19 cellular contexts compared by ENCODE assay signal in the genomic region with DNA sequence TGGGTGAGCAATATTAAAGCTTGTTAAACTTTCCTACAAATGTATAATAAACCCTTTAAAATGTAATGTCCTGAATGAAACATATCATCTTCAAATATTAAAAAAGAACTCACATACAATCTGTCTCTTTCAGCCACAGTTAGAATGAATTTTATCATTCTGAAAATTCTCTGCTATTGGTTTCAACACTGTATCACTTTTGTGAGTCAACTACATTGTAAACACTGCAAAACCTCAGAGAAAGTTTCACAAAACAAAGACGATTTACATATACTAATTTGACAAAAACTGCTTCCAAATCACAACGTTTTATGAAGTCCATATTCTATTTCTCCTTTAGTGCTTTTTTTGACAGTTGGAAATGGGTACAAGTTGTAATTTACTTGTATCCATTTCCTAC.
DNase-seq lines count a peak whose midpoint lies in the region; ATAC-seq, FAIRE-seq and TF ChIP-seq lines count a peak whose summit lies in the region.
"Had no signal": no experiment of that assay in that cellular context is flagged by ENCODE, and none has a peak within 500 bp of the region (broad histone marks: within the 10 kb centered on the region; RNA-seq: fewer than 3 reads in every experiment).

No MANE protein-coding gene starts in this region.

- H3K9ac ChIP-seq in Loucy (ENCODE audit: low read depth, low read length, poor library complexity, severe bottlenecking): no peak overlapping the region
- H3K9ac ChIP-seq in mesenchymal stem cell (ENCODE audit: low read length): no peak overlapping the region
- H3K9ac ChIP-seq: BLaER1 treated with 17β-estradiol and CSF1 and Interleukin-3, amounts not matched to agents 10 nM and 100 nM had no signal

- no peak for DNase-seq in A549 (ENCODE audit: low read depth in 1 of 2, low spot score in 1 of 2)
- peak; percentile 47 for DNase-seq in fibroblast of peridontal ligament (ENCODE audit: extremely low read depth)
- peak; percentile 21 for DNase-seq in mesenchymal stem cell
- no peak for DNase-seq in NCI-H1105 (lab: John Stamatoyannopoulos, UW)
- no peak for DNase-seq in MV-4-11 (lab: John Stamatoyannopoulos, UW)
- DNase-seq in NCI-H69 (lab: John Stamatoyannopoulos, UW): no peak
- DNase-seq: 8988T; Calu3; CD8-positive, alpha-beta T cell; DMS 273 treated with DMSO at 0.1 percent for 48 hours; DND-41; EL; H9 had no signal

- FAIRE-seq in A549 (lab: Jason Lieb, UNC): peak; percentile 36
- FAIRE-seq: GM12878, GM19239, H1 had no signal

- H4K20me1 ChIP-seq in Loucy (ENCODE audit: insufficient read depth, low read length, poor library complexity, severe bottlenecking): peaks cover 57% of the 10 kb centered on the region
- H4K20me1 ChIP-seq: BLaER1 treated with 17β-estradiol and CSF1 and Interleukin-3, amounts not matched to agents 10 nM and 100 nM had no signal

- TF ChIP-seq RAD21 in A549 (conservative IDR thresholded peaks at IDR 0.05 in 1 of 2, IDR thresholded peaks at IDR 0.05 in 1 of 2): no peak

- H3K18ac ChIP-seq in mesenchymal stem cell (ENCODE audit: low read depth in 1 of 2, low read length in 2 of 2): no peak overlapping the region

- H3K9me2 ChIP-seq in Loucy (replicated peaks; ENCODE audit: low read depth, low read length): no peaks in the 10 kb centered on the region

- H2BK15ac ChIP-seq in mesenchymal stem cell (ENCODE audit: low read depth, poor library complexity, severe bottlenecking): no peak overlapping the region

- H3K14ac ChIP-seq in mesenchymal stem cell (ENCODE audit: low read length in 2 of 2): no peak overlapping the region

- no peak overlapping the region for H3K4me2 ChIP-seq in A549
- H3K4me2 ChIP-seq in Loucy (ENCODE audit: low read depth, low read length, poor library complexity, severe bottlenecking): peak overlapping the region; percentile 26
- H3K4me2 ChIP-seq in mesenchymal stem cell (ENCODE audit: low read length, poor library complexity, severe bottlenecking): no peak overlapping the region
- H3K4me2 ChIP-seq: BLaER1 treated with 17β-estradiol and CSF1 and Interleukin-3, amounts not matched to agents 10 nM and 100 nM had no signal

- TF ChIP-seq CTCF in A549 (IDR thresholded peaks at IDR 0.05) (no peak), Loucy (conservative IDR thresholded peaks at IDR 0.05; ENCODE audit: low read length) (no peak)

- H3K27me3 ChIP-seq in Loucy (ENCODE audit: insufficient read depth, low read length, poor library complexity, severe bottlenecking) (no peaks in the 10 kb centered on the region), mesenchymal stem cell (ENCODE audit: control insufficient read depth in 1 of 2, insufficient read depth in 1 of 2, low read length in 2 of 2) (no peaks in the 10 kb centered on the region)
- H3K27me3 ChIP-seq: BLaER1 treated with 17β-estradiol and CSF1 and Interleukin-3, amounts not matched to agents 10 nM and 100 nM had no signal

- no peak overlapping the region for H2BK5ac ChIP-seq in mesenchymal stem cell (ENCODE audit: low read depth, low read length, poor library complexity, severe bottlenecking)

- no peak for TF ChIP-seq POLR2A in A549 (IDR thresholded peaks at IDR 0.05; ENCODE audit: low read length)

- H4K91ac ChIP-seq in mesenchymal stem cell (ENCODE audit: low read length): no peak overlapping the region

- no peak overlapping the region for H2AK5ac ChIP-seq in mesenchymal stem cell (ENCODE audit: low read length, severe bottlenecking)

- 0 out of 2 replicates have a peak, but pooled peaks cover 4% of the 10 kb centered on the region for H3F3A ChIP-seq in Loucy (ENCODE audit: low read depth)

- H3K36me3 ChIP-seq in Loucy (ENCODE audit: insufficient read depth, low read length) (peaks cover 20% of the 10 kb centered on the region; the same call in 1 of the 2 replicates), mesenchymal stem cell (ENCODE audit: control insufficient read depth in 1 of 2, insufficient read depth in 2 of 2, low read depth in 1 of 2, low read length in 2 of 2) (no peaks in the 10 kb centered on the region)
- H3K36me3 ChIP-seq: BLaER1 treated with 17β-estradiol and CSF1 and Interleukin-3, amounts not matched to agents 10 nM and 100 nM had no signal

- H3K27ac ChIP-seq in A549 (no peak overlapping the region), mesenchymal stem cell (ENCODE audit: low read length, poor library complexity, severe bottlenecking) (no peak overlapping the region)
- H3K27ac ChIP-seq: BLaER1 treated with 17β-estradiol and CSF1 and Interleukin-3, amounts not matched to agents 10 nM and 100 nM had no signal

- POLR2A ChIA-PET in A549 (lab: Yijun Ruan, JAX): no interaction called here

- H2AFZ ChIP-seq in Loucy (ENCODE audit: low read length) (no peak overlapping the region), mesenchymal stem cell (ENCODE audit: low read depth, low read length) (no peak overlapping the region)

- peaks cover 19% of the 10 kb centered on the region for H3K79me1 ChIP-seq in mesenchymal stem cell (replicated peaks; ENCODE audit: low read length, poor library complexity, severe bottlenecking)

- H3K79me2 ChIP-seq in Loucy (ENCODE audit: insufficient read depth, low read length): peaks cover 96% of the 10 kb centered on the region

- no peak overlapping the region for H2BK120ac ChIP-seq in mesenchymal stem cell (ENCODE audit: low read depth, low read length)

- CTCF ChIA-PET in A549 (lab: Yijun Ruan, JAX): no interaction called here

- no peak overlapping the region for H3K4ac ChIP-seq in mesenchymal stem cell (ENCODE audit: low read depth in 1 of 2, low read length in 2 of 2)

- no peak for TF ChIP-seq EP300 in A549 (IDR thresholded peaks at IDR 0.05)

- ATAC-seq in A549 (no peak), HG03439 (IDR thresholded peaks at IDR 0.05; ENCODE audit: unreplicated experiment) (no peak)
- ATAC-seq: CD8-positive, alpha-beta T cell; GM12878 had no signal

- no peak overlapping the region for H4K8ac ChIP-seq in mesenchymal stem cell (ENCODE audit: low read length)

- 1% methylated on average over 2 of the region's 2 CpGs for WGBS in A549 (ENCODE audit: missing lambda C conversion rate)
- WGBS in mesenchymal stem cell: 67% methylated on average over 1 of the region's 2 CpGs

- H2BK12ac ChIP-seq in mesenchymal stem cell (ENCODE audit: low read length in 2 of 2): no peak overlapping the region

- H3K23ac ChIP-seq in mesenchymal stem cell (ENCODE audit: low read length in 2 of 2): no peak overlapping the region

- H3K9me3 ChIP-seq in A549 (no peaks in the 10 kb centered on the region), Loucy (ENCODE audit: insufficient read depth, low read depth, low read length) (no peaks in the 10 kb centered on the region), mesenchymal stem cell (ENCODE audit: control insufficient read depth, low read length) (no peaks in the 10 kb centered on the region)
- H3K9me3 ChIP-seq: BLaER1 treated with 17β-estradiol and CSF1 and Interleukin-3, amounts not matched to agents 10 nM and 100 nM had no signal

- H3K4me3 ChIP-seq in A549 (no peak overlapping the region), Loucy (ENCODE audit: low read length, poor library complexity, severe bottlenecking) (no peak overlapping the region), mesenchymal stem cell (ENCODE audit: insufficient read depth in 1 of 2, low read depth in 1 of 2, low read length in 2 of 2) (no peak overlapping the region)
- H3K4me3 ChIP-seq: BLaER1 treated with 17β-estradiol and CSF1 and Interleukin-3, amounts not matched to agents 10 nM and 100 nM; GM12878 had no signal

- H3K4me1 ChIP-seq in A549 (no peaks in the 10 kb centered on the region), Loucy (ENCODE audit: insufficient read depth, low read length, poor library complexity, severe bottlenecking) (peaks cover 29% of the 10 kb centered on the region), mesenchymal stem cell (ENCODE audit: control insufficient read depth, insufficient read depth, low read depth, low read length) (no peaks in the 10 kb centered on the region)

TF ChIP-seq in A549, 52 proteins besides CTCF, POLR2A, EP300 and RAD21:
- TF ChIP-seq ZC3H11A (IDR thresholded peaks at IDR 0.05): no peak
- TF ChIP-seq, protein P1, sequence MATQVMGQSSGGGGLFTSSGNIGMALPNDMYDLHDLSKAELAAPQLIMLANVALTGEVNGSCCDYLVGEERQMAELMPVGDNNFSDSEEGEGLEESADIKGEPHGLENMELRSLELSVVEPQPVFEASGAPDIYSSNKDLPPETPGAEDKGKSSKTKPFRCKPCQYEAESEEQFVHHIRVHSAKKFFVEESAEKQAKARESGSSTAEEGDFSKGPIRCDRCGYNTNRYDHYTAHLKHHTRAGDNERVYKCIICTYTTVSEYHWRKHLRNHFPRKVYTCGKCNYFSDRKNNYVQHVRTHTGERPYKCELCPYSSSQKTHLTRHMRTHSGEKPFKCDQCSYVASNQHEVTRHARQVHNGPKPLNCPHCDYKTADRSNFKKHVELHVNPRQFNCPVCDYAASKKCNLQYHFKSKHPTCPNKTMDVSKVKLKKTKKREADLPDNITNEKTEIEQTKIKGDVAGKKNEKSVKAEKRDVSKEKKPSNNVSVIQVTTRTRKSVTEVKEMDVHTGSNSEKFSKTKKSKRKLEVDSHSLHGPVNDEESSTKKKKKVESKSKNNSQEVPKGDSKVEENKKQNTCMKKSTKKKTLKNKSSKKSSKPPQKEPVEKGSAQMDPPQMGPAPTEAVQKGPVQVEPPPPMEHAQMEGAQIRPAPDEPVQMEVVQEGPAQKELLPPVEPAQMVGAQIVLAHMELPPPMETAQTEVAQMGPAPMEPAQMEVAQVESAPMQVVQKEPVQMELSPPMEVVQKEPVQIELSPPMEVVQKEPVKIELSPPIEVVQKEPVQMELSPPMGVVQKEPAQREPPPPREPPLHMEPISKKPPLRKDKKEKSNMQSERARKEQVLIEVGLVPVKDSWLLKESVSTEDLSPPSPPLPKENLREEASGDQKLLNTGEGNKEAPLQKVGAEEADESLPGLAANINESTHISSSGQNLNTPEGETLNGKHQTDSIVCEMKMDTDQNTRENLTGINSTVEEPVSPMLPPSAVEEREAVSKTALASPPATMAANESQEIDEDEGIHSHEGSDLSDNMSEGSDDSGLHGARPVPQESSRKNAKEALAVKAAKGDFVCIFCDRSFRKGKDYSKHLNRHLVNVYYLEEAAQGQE (IDR thresholded peaks at IDR 0.05): no peak
TF ChIP-seq in A549: peak in this region for 0.

Comparison
In these comparisons a context has a peak if more than half of its experiments do, and no peak if none do; other contexts are left out.
1. DNase-seq: peak in fibroblast of peridontal ligament (single experiment) and mesenchymal stem cell (single experiment); none in A549 (0 of 2), NCI-H1105 (single experiment), MV-4-11 (single experiment) and NCI-H69 (single experiment).